Comparison of ENCODE assay signal across 19 cellular contexts in genomic region chr11:94729352-94729751, GRCh38. TPM values are rescaled to one million over a fixed set of nuclear protein-coding genes. Genes with fewer than 3 reads are reported as not detected.
DNase-seq lines count a peak whose midpoint lies in the region; ATAC-seq, FAIRE-seq and TF ChIP-seq lines count a peak whose summit lies in the region.
"Had no signal": no experiment of that assay in that cellular context is flagged by ENCODE, and none has a peak within 500 bp of the region (broad histone marks: within the 10 kb centered on the region; RNA-seq: fewer than 3 reads in every experiment).

No MANE protein-coding gene starts in this region.

- H3K9ac ChIP-seq in HepG2 (ENCODE audit: insufficient read depth, low read depth, low read length) (no peak overlapping the region), astrocyte (ENCODE audit: low read length) (no peak overlapping the region)
- H3K9ac ChIP-seq: BLaER1 treated with 17β-estradiol and CSF1 and Interleukin-3, amounts not matched to agents 10 nM and 100 nM had no signal

- TF ChIP-seq EP300 in HepG2 (IDR thresholded peaks at IDR 0.05; ENCODE audit: low read depth in 2 of 2, low read length in 2 of 2) (no peak), HepG2 (CRISPR knock-in tag; IDR thresholded peaks at IDR 0.05; ENCODE audit: borderline replicate concordance) (no peak), esophagus muscularis mucosa (IDR thresholded peaks at IDR 0.05) (no peak)

- no peak for TF ChIP-seq RAD21 in HepG2 (CRISPR knock-in tag; IDR thresholded peaks at IDR 0.05)

- FAIRE-seq in HepG2 (lab: Jason Lieb, UNC) (no peak), astrocyte (lab: Jason Lieb, UNC) (peak; percentile 5)
- FAIRE-seq: GM19239, H1 had no signal

- intact Hi-C loops in HepG2 (cut with micrococcal nuclease; ENCODE audit: unreplicated experiment) (no loop called here), right lobe of liver (cut with DNase I) (no loop called here), esophagus muscularis mucosa (cut with DNase I) (no loop called here)

- H2AFZ ChIP-seq in HepG2 (ENCODE audit: low read length) (no peak overlapping the region), astrocyte (ENCODE audit: low read depth, low read length) (no peak overlapping the region)

- H3K79me2 ChIP-seq in HepG2 (ENCODE audit: insufficient read depth, low read length) (no peaks in the 10 kb centered on the region), astrocyte (ENCODE audit: insufficient read depth, low read length) (no peaks in the 10 kb centered on the region)

- TF ChIP-seq POLR2A in HepG2 (IDR thresholded peaks at IDR 0.05; ENCODE audit: insufficient read depth in 1 of 2, low read depth in 2 of 2, low read length in 2 of 2) (no peak), right lobe of liver (IDR thresholded peaks at IDR 0.05) (no peak), esophagus muscularis mucosa (IDR thresholded peaks at IDR 0.05; ENCODE audit: low read depth) (no peak)

- H3K4me2 ChIP-seq in HepG2 (ENCODE audit: low read depth, low read length) (no peak overlapping the region), astrocyte (ENCODE audit: low read length) (no peak overlapping the region)

- peak overlapping the region; percentile 20 for H3K27ac Mint-ChIP-seq in astrocyte (ENCODE audit: unreplicated experiment)
- H3K27ac Mint-ChIP-seq: B cell; CD4-positive, CD25-positive, alpha-beta regulatory T cell; CD8-positive, alpha-beta memory T cell; H9 had no signal

- CTCF ChIA-PET in HepG2 (lab: Yijun Ruan, JAX; ENCODE audit: low intra/inter-chr PET ratio, low total read pairs), result no interaction called here

- H4K20me1 ChIP-seq in HepG2 (ENCODE audit: insufficient read depth, low read length), result no peaks in the 10 kb centered on the region
- H4K20me1 ChIP-seq in astrocyte (ENCODE audit: insufficient read depth, low read length), result no peaks in the 10 kb centered on the region
- H4K20me1 ChIP-seq: BLaER1 treated with 17β-estradiol and CSF1 and Interleukin-3, amounts not matched to agents 10 nM and 100 nM had no signal

- H3K27me3 Mint-ChIP-seq in astrocyte (ENCODE audit: low read depth, unreplicated experiment), result peaks cover 1% of the 10 kb centered on the region

- H3K9me3 Mint-ChIP-seq in astrocyte (ENCODE audit: unreplicated experiment), result no peaks in the 10 kb centered on the region
- H3K9me3 Mint-ChIP-seq: CD8-positive, alpha-beta memory T cell; H9 had no signal

- H3K36me3 ChIP-seq in HepG2 (replicated peaks in 1 of 2; ENCODE audit: control insufficient read depth in 1 of 2, insufficient read depth in 2 of 2, low read length in 2 of 2) (no peaks in the 10 kb centered on the region), right lobe of liver (no peaks in the 10 kb centered on the region), astrocyte (ENCODE audit: insufficient read depth, low read length) (no peaks in the 10 kb centered on the region), esophagus muscularis mucosa (no peaks in the 10 kb centered on the region)
- H3K36me3 ChIP-seq: BLaER1 treated with 17β-estradiol and CSF1 and Interleukin-3, amounts not matched to agents 10 nM and 100 nM had no signal

- H3K27ac ChIP-seq in HepG2 (ENCODE audit: extremely low read length, insufficient read depth, low read length) (no peak overlapping the region), right lobe of liver (no peak overlapping the region), astrocyte (ENCODE audit: low read depth, low read length) (no peak overlapping the region), epithelial cell of prostate (peak overlapping the region; percentile 0), esophagus muscularis mucosa (replicated peaks in 1 of 4) (no peak overlapping the region)
- H3K27ac ChIP-seq: BLaER1 treated with 17β-estradiol and CSF1 and Interleukin-3, amounts not matched to agents 10 nM and 100 nM had no signal

- POLR2A ChIA-PET in HepG2 (lab: Yijun Ruan, JAX), result no interaction called here

- peaks cover 30% of the 10 kb centered on the region for H3K4me1 Mint-ChIP-seq in astrocyte (ENCODE audit: low read depth, unreplicated experiment)
- H3K4me1 Mint-ChIP-seq: B cell; CD4-positive, CD25-positive, alpha-beta regulatory T cell; CD8-positive, alpha-beta memory T cell had no signal

- H3K36me3 Mint-ChIP-seq in astrocyte (ENCODE audit: low read depth, unreplicated experiment), result no peaks in the 10 kb centered on the region
- H3K36me3 Mint-ChIP-seq: CD4-positive, CD25-positive, alpha-beta regulatory T cell; CD8-positive, alpha-beta memory T cell had no signal

- H3K9me3 ChIP-seq in HepG2 (ENCODE audit: low read length) (no peaks in the 10 kb centered on the region), right lobe of liver (no peaks in the 10 kb centered on the region), astrocyte (ENCODE audit: insufficient read depth, low read depth, low read length) (no peaks in the 10 kb centered on the region), esophagus muscularis mucosa (no peaks in the 10 kb centered on the region)
- H3K9me3 ChIP-seq: BLaER1 treated with 17β-estradiol and CSF1 and Interleukin-3, amounts not matched to agents 10 nM and 100 nM; Caco-2 had no signal

- no peaks in the 10 kb centered on the region for H3K27me3 ChIP-seq in HepG2 (ENCODE audit: control insufficient read depth in 1 of 2, insufficient read depth in 2 of 2, low read length in 2 of 2)
- H3K27me3 ChIP-seq in right lobe of liver, result no peaks in the 10 kb centered on the region
- H3K27me3 ChIP-seq in astrocyte (ENCODE audit: insufficient read depth, low read length), result no peaks in the 10 kb centered on the region
- H3K27me3 ChIP-seq in esophagus muscularis mucosa, result no peaks in the 10 kb centered on the region
- H3K27me3 ChIP-seq: BLaER1 treated with 17β-estradiol and CSF1 and Interleukin-3, amounts not matched to agents 10 nM and 100 nM had no signal

- no peak for TF ChIP-seq CTCF in HepG2 (CRISPR knock-in tag; IDR thresholded peaks at IDR 0.05)
- TF ChIP-seq CTCF in right lobe of liver (IDR thresholded peaks at IDR 0.05), result no peak
- no peak for TF ChIP-seq CTCF in astrocyte (IDR thresholded peaks at IDR 0.05; ENCODE audit: insufficient read depth, low read depth, low read length)
- no peak for TF ChIP-seq CTCF in esophagus muscularis mucosa (IDR thresholded peaks at IDR 0.05)

- 39% methylated on average over 2 of the region's 2 CpGs for WGBS in HepG2 (ENCODE audit: low lambda C conversion rate)
- 100% methylated on average over 2 of the region's 2 CpGs for WGBS in right lobe of liver (ENCODE audit: insufficient coverage, low coverage, low lambda C conversion rate, missing lambda C conversion rate)
- 95% methylated on average over 2 of the region's 2 CpGs for WGBS in esophagus muscularis mucosa

- no peak for ATAC-seq in HepG2
- ATAC-seq in right lobe of liver, result no peak
- ATAC-seq in HG02973 (IDR thresholded peaks at IDR 0.05; ENCODE audit: unreplicated experiment), result no peak

- H3K4me3 Mint-ChIP-seq in astrocyte (ENCODE audit: unreplicated experiment), result no peak overlapping the region
- H3K4me3 Mint-ChIP-seq: B cell; CD4-positive, CD25-positive, alpha-beta regulatory T cell; CD8-positive, alpha-beta memory T cell; H9 had no signal

- DNase-seq in HepG2 (ENCODE audit: low spot score), result no peak
- no peak for DNase-seq in right lobe of liver
- DNase-seq in astrocyte (ENCODE audit: low read depth), result no peak
- no peak for DNase-seq in epithelial cell of prostate (ENCODE audit: low read depth, low spot score)
- no peak for DNase-seq in DMS 273 (lab: John Stamatoyannopoulos, UW; ENCODE audit: unreplicated experiment)
- no peak for DNase-seq in esophagus muscularis mucosa (ENCODE audit: extremely low spot score)
- no peak for DNase-seq in D341Med (ENCODE audit: low spot score)
- DNase-seq: 8988T; Caco-2; CD4-positive, CD25-positive, alpha-beta regulatory T cell; CD8-positive, alpha-beta memory T cell; DMS79 treated with DMSO at 0.1 percent for 48 hours; GF-D8; H9 had no signal

- H3K4me1 ChIP-seq in HepG2 (ENCODE audit: insufficient read depth, low read length), result peaks cover 8% of the 10 kb centered on the region; the same call in 1 of the 2 replicates
- H3K4me1 ChIP-seq in right lobe of liver, result no peaks in the 10 kb centered on the region
- H3K4me1 ChIP-seq in astrocyte (ENCODE audit: insufficient read depth, low read length), result peaks cover 18% of the 10 kb centered on the region
- H3K4me1 ChIP-seq in esophagus muscularis mucosa, result peaks cover 14 to 26% (median 23%) of the 10 kb centered on the region in 4 donors

- BruUV-seq in HepG2 (replicated peaks; lab: Mats Ljungman, UMichigan), result no TSS peak

- in situ Hi-C loops in HepG2 (cut with HindIII; ENCODE audit: extremely low pct_ligation_motif_present, low pct_unique_long_range_greater_than_20kb), result no loop called here

- H3K4me3 ChIP-seq in HepG2 (replicated peaks in 1 of 3; ENCODE audit: insufficient read depth in 1 of 3, low read depth in 2 of 3, low read length in 3 of 3) (no peak overlapping the region), right lobe of liver (no peak overlapping the region), astrocyte (ENCODE audit: insufficient read depth, low read depth, low read length) (no peak overlapping the region), esophagus muscularis mucosa (no peak overlapping the region)
- H3K4me3 ChIP-seq: BLaER1 treated with 17β-estradiol and CSF1 and Interleukin-3, amounts not matched to agents 10 nM and 100 nM had no signal

RNA-seq across cellular contexts. Expression of gene AMOTL1, which starts 38.8 kb away (rescaled TPM):
- 0.20 and 0.24 TPM in 2 replicates for total RNA-seq in HepG2 (2016; rRNA removed; fragmentation: Illumina TruSeq; extraction: Trizol)
- total RNA-seq in HepG2 (2016; cell fraction: cytosol; rRNA removed; fragmentation: Illumina TruSeq; extraction: Trizol; ENCODE audit: low read depth), result under 0.01 TPM in 2 replicates
- total RNA-seq in HepG2 (2016; cell fraction: insoluble cytoplasmic fraction; rRNA removed; fragmentation: Illumina TruSeq; extraction: Trizol), result 0.07 and 0.19 TPM in 2 replicates
- total RNA-seq in HepG2 (2016; cell fraction: membrane; rRNA removed; fragmentation: Illumina TruSeq; extraction: Trizol), result 0.03 TPM in 2 replicates
- 0.06 and 0.22 TPM in 2 replicates for total RNA-seq in HepG2 (2016; cell fraction: nucleus; rRNA removed; fragmentation: Illumina TruSeq; extraction: Trizol)
- 0.01 and 0.03 TPM in 2 replicates for polyA plus RNA-seq in HepG2 (2011; rRNA removed)
- 0.03 and 0.06 TPM in 2 replicates for polyA plus RNA-seq in HepG2 (2011; cell fraction: cytosol; rRNA removed)
- polyA plus RNA-seq in HepG2 (2011; cell fraction: nucleus; rRNA removed), result 0.05 TPM in 2 replicates
- 0.03 TPM in 2 replicates for polyA plus RNA-seq in HepG2 (2012)
- not detected in 2 replicates for polyA plus RNA-seq in HepG2 (2016; cell fraction: cytosol; fragmentation: Illumina TruSeq; extraction: Trizol; ENCODE audit: low read depth)
- polyA plus RNA-seq in HepG2 (2016; cell fraction: insoluble cytoplasmic fraction; fragmentation: Illumina TruSeq; extraction: Trizol; ENCODE audit: low read depth), result 0.04 and 0.26 TPM in 2 replicates
- polyA plus RNA-seq in HepG2 (2016; cell fraction: membrane; fragmentation: Illumina TruSeq; extraction: Trizol; ENCODE audit: low read depth), result 0.02 TPM in 2 replicates
- 0.05 and 0.31 TPM in 2 replicates for polyA plus RNA-seq in HepG2 (2016; cell fraction: nucleus; fragmentation: Illumina TruSeq; extraction: Trizol; ENCODE audit: insufficient read depth, low read depth)
- 0.10 and 17.0 TPM in 2 replicates for polyA minus RNA-seq in HepG2 (2011; rRNA and poly(A)+ RNA removed; ENCODE audit: low replicate concordance)
- polyA minus RNA-seq in HepG2 (2011; cell fraction: cytosol; rRNA and poly(A)+ RNA removed), result 0.10 and 0.53 TPM in 2 replicates
- polyA minus RNA-seq in HepG2 (2011; cell fraction: nucleus; rRNA and poly(A)+ RNA removed), result 0.12 and 0.26 TPM in 2 replicates
- 10 to 100 TPM in 4 of 6 experiments, 1 to 10 TPM in 2; 7.4 to 43.8 (median 17.3) TPM for total RNA-seq in right lobe of liver
- total RNA-seq in astrocyte, result 46.1 and 47.8 TPM in 2 replicates
- 100 to 1,000 TPM; 172 to 259 (median 182) TPM for total RNA-seq in esophagus muscularis mucosa

Comparison
In these comparisons a context has a peak if more than half of its experiments do, and no peak if none do; other contexts are left out.
1. RNA of gene AMOTL1, which starts 38.8 kb away (total RNA-seq): 172 to 259 TPM in esophagus muscularis mucosa, 46.1 to 47.8 TPM in astrocyte and 7.4 to 43.8 TPM in right lobe of liver; under 0.01 to 0.24 TPM in HepG2; every median in the first group is over 4 times any median in the second.